20 cellular contexts compared by ENCODE assay signal in genomic region chr1:215269955-215270354, GRCh38.
"Had no signal": no experiment of that assay in that cellular context is flagged by ENCODE, and none has a peak within 500 bp of the region (broad histone marks: within the 10 kb centered on the region; RNA-seq: fewer than 3 reads in every experiment).

No MANE protein-coding gene starts in this region.

- H3K27me3 ChIP-seq: foreskin keratinocyte, ovary, tibial nerve had no signal

- H3K36me3 ChIP-seq: ovary, tibial nerve had no signal

- H3K9me3 ChIP-seq: ovary, psoas muscle, tibial nerve had no signal

- H3K27ac ChIP-seq: foreskin keratinocyte, ovary, psoas muscle, skin epidermis, tibial nerve had no signal

- H3K4me3 ChIP-seq: ovary, psoas muscle, skin epidermis, tibial nerve had no signal

- H3K4me1 ChIP-seq: psoas muscle had no signal

- DNase-seq: activated CD4-positive, alpha-beta T cell treated with anti-CD3 and anti-CD28 coated beads for 1 hour; activated CD8-positive, alpha-beta memory T cell treated with anti-CD3 and anti-CD28 coated beads for 24 hours; activated CD8-positive, alpha-beta memory T cell treated with anti-CD3 and anti-CD28 coated beads, Interleukin-2, amount 50 U/mL, for 48 hours; activated effector memory CD4-positive, alpha-beta T cell treated with Interleukin-2 at 50 U/mL for 16 hours; activated naive CD4-positive, alpha-beta T cell treated with anti-CD3 and anti-CD28 coated beads, Interleukin-2, amount 10 ng/mL, durations not matched to agents 7 days and 5 days; activated T-cell treated with anti-CD3 and anti-CD28 coated beads, Interleukin-2, amount 50 U/mL, for 48 hours; aorta; effector CD8-positive, alpha-beta T cell; foreskin keratinocyte; glutamatergic neuron; hypothalamus; left ventricle myocardium superior; naive thymus-derived CD4-positive, alpha-beta T cell; ovary; psoas muscle; right cardiac atrium; stimulated activated naive CD8-positive, alpha-beta T cell treated with anti-CD3 and anti-CD28 coated beads, Interleukin-15, Interleukin-2, amounts not matched to agents 100 U/mL and 50 U/mL, for 24 hours; substantia nigra had no signal
